8 cellular contexts compared by ENCODE assay signal in genomic region chrX:19990225-19990518, GRCh38. TPM values are rescaled to one million over a fixed set of nuclear protein-coding genes. Genes with fewer than 3 reads are reported as not detected.
DNase-seq lines count a peak whose midpoint lies in the region; ATAC-seq and TF ChIP-seq lines count a peak whose summit lies in the region.

No MANE protein-coding gene starts in this region.

- H3K4me3 Mint-ChIP-seq in activated naive CD4-positive, alpha-beta T cell treated with anti-CD3 and anti-CD28 coated beads, Interleukin-2, amount 10 ng/mL, durations not matched to agents 7 days and 5 days = peak overlapping the region; percentile 84
- H3K4me3 Mint-ChIP-seq in osteocyte (ENCODE audit: unreplicated experiment) = peak overlapping the region; percentile 82

- POLR2A ChIA-PET in SK-N-SH (lab: Yijun Ruan, JAX) = no interaction called here

- TF ChIP-seq CTCF in SK-N-SH (IDR thresholded peaks at IDR 0.05) = no peak
- no peak for TF ChIP-seq CTCF in fibroblast of lung (conservative IDR thresholded peaks at IDR 0.05 in 1 of 2, IDR thresholded peaks at IDR 0.05 in 1 of 2; ENCODE audit: low read depth in 1 of 2, low read length in 2 of 2)
- TF ChIP-seq CTCF in osteocyte (IDR thresholded peaks at IDR 0.05) = no peak

- H3K27me3 ChIP-seq in SK-N-SH (ENCODE audit: insufficient read depth) = no peaks in the 10 kb centered on the region
- no peaks in the 10 kb centered on the region for H3K27me3 ChIP-seq in fibroblast of lung (ENCODE audit: control insufficient read depth, insufficient read depth, low read length)

- H3F3A ChIP-seq in SK-N-SH (replicated peaks; ENCODE audit: insufficient read depth) = peaks cover 6% of the 10 kb centered on the region

- H3K4me3 ChIP-seq in SK-N-SH (ENCODE audit: low read depth in 2 of 2, low read length in 1 of 2) (peak overlapping the region; percentile 59 to 72), fibroblast of lung (replicated peaks in 1 of 4; ENCODE audit: control extremely low read depth in 1 of 4, insufficient read depth in 1 of 4, low read depth in 3 of 4, low read length in 4 of 4) (peak overlapping the region; percentile 49 to 69 (median 66))

- no peaks in the 10 kb centered on the region for H3K9me2 ChIP-seq in SK-N-SH

- H3K36me3 ChIP-seq in SK-N-SH (replicated peaks in 1 of 2; ENCODE audit: control insufficient read depth in 1 of 2, insufficient read depth in 2 of 2, low read length in 1 of 2) (no peaks in the 10 kb centered on the region), fibroblast of lung (ENCODE audit: control insufficient read depth, insufficient read depth, low read length) (no peaks in the 10 kb centered on the region)

- H3K4me2 ChIP-seq in SK-N-SH (peak overlapping the region; percentile 75), fibroblast of lung (ENCODE audit: extremely low read depth, insufficient read depth, low read length) (peak overlapping the region; percentile 44)

- H4K20me1 ChIP-seq in SK-N-SH (ENCODE audit: insufficient read depth) (no peaks in the 10 kb centered on the region), fibroblast of lung (ENCODE audit: control insufficient read depth, extremely low read depth, insufficient read depth, low read length) (no peaks in the 10 kb centered on the region)

- ATAC-seq in HG02852 (IDR thresholded peaks at IDR 0.05; ENCODE audit: unreplicated experiment) = peak; percentile 24

- peaks cover 39% of the 10 kb centered on the region for H3K79me2 ChIP-seq in SK-N-SH (ENCODE audit: insufficient read depth)
- H3K79me2 ChIP-seq in fibroblast of lung (ENCODE audit: control insufficient read depth, insufficient read depth, low read length) = no peaks in the 10 kb centered on the region

- peaks cover 3% of the 10 kb centered on the region for H3K36me3 Mint-ChIP-seq in activated naive CD4-positive, alpha-beta T cell treated with anti-CD3 and anti-CD28 coated beads, Interleukin-2, amount 10 ng/mL, durations not matched to agents 7 days and 5 days
- no peaks in the 10 kb centered on the region for H3K36me3 Mint-ChIP-seq in osteocyte (ENCODE audit: unreplicated experiment)

- WGBS in SK-N-SH (ENCODE audit: low lambda C conversion rate) = 2% methylated on average over 9 of the region's 19 CpGs

- H3K27ac Mint-ChIP-seq in activated naive CD4-positive, alpha-beta T cell treated with anti-CD3 and anti-CD28 coated beads, Interleukin-2, amount 10 ng/mL, durations not matched to agents 7 days and 5 days = peak overlapping the region; percentile 71
- peak overlapping the region; percentile 32 for H3K27ac Mint-ChIP-seq in osteocyte (ENCODE audit: unreplicated experiment)

- TF ChIP-seq EP300 in SK-N-SH (IDR thresholded peaks at IDR 0.05; ENCODE audit: borderline replicate concordance in 1 of 2, low read depth in 1 of 2, low read length in 1 of 2) = no peak

- no peak for TF ChIP-seq RAD21 in SK-N-SH (IDR thresholded peaks at IDR 0.05; ENCODE audit: low read length)

- H3K9me3 ChIP-seq in SK-N-SH (no peaks in the 10 kb centered on the region), fibroblast of lung (ENCODE audit: control insufficient read depth, insufficient read depth, low read depth, low read length) (no peaks in the 10 kb centered on the region)

- CTCF ChIA-PET in activated naive CD4-positive, alpha-beta T cell treated with anti-CD3 and anti-CD28 coated beads, Interleukin-2, amount 10 ng/mL, durations not matched to agents 7 days and 5 days (lab: Charles Lee) = interaction anchor here (2.0 kb wide), 1 partner anchor 85 kb away, joined by 13 read pairs; no protein-coding TSS in a partner anchor
- CTCF ChIA-PET in SK-N-SH (lab: Yijun Ruan, JAX) = interaction anchor here (2.0 kb wide), 1 partner anchor 85 kb away, joined by 12 read pairs; no protein-coding TSS in a partner anchor

- peaks cover 0 to 3% of the 10 kb centered on the region in 2 experiments; a peak in 2 of 4 replicates for H3K4me1 ChIP-seq in SK-N-SH (ENCODE audit: control insufficient read depth in 1 of 2, insufficient read depth in 2 of 2, low read depth in 1 of 2, low read length in 1 of 2)
- H3K4me1 ChIP-seq in fibroblast of lung (ENCODE audit: control insufficient read depth, extremely low read depth, insufficient read depth, low read length) = no peaks in the 10 kb centered on the region

- H3K27me3 Mint-ChIP-seq in activated naive CD4-positive, alpha-beta T cell treated with anti-CD3 and anti-CD28 coated beads, Interleukin-2, amount 10 ng/mL, durations not matched to agents 7 days and 5 days = no peaks in the 10 kb centered on the region
- no peaks in the 10 kb centered on the region for H3K27me3 Mint-ChIP-seq in osteocyte (ENCODE audit: unreplicated experiment)

- no peaks in the 10 kb centered on the region for H3K9me3 Mint-ChIP-seq in activated naive CD4-positive, alpha-beta T cell treated with anti-CD3 and anti-CD28 coated beads, Interleukin-2, amount 10 ng/mL, durations not matched to agents 7 days and 5 days
- no peaks in the 10 kb centered on the region for H3K9me3 Mint-ChIP-seq in osteocyte (ENCODE audit: unreplicated experiment)

- H3K9ac ChIP-seq in SK-N-SH (peak overlapping the region; percentile 62), fibroblast of lung (ENCODE audit: insufficient read depth, low read length) (peak overlapping the region; percentile 9)

- H3K27ac ChIP-seq in SK-N-SH (ENCODE audit: low read depth in 2 of 2, low read length in 1 of 2) (peak overlapping the region in 1 of 2 experiments; percentile 40; a peak in 2 of 4 replicates), fibroblast of lung (ENCODE audit: insufficient read depth, low read length) (peak overlapping the region; percentile 39)

- no peak for DNase-seq in activated naive CD4-positive, alpha-beta T cell treated with anti-CD3 and anti-CD28 coated beads, Interleukin-2, amount 10 ng/mL, durations not matched to agents 7 days and 5 days
- no peak for DNase-seq in activated naive CD4-positive, alpha-beta T cell treated with Interleukin-2 at 50 U/mL for 16 hours
- DNase-seq in SK-N-SH = no peak
- DNase-seq in fibroblast of lung (ENCODE audit: low read depth in 2 of 2) = no peak
- no peak for DNase-seq in osteocyte (ENCODE audit: extremely low spot score, unreplicated experiment)
- no peak for DNase-seq in amniotic stem cell (lab: John Stamatoyannopoulos, UW)
- no peak for DNase-seq in activated gamma-delta T cell (lab: John Stamatoyannopoulos, UW)

- peak overlapping the region; percentile 58; the same call in 1 of the 2 replicates for H2AFZ ChIP-seq in SK-N-SH (ENCODE audit: low read depth)
- H2AFZ ChIP-seq in fibroblast of lung (ENCODE audit: low read length) = no peak overlapping the region

- peaks cover 28% of the 10 kb centered on the region for H3K4me1 Mint-ChIP-seq in activated naive CD4-positive, alpha-beta T cell treated with anti-CD3 and anti-CD28 coated beads, Interleukin-2, amount 10 ng/mL, durations not matched to agents 7 days and 5 days
- peaks cover 10% of the 10 kb centered on the region for H3K4me1 Mint-ChIP-seq in osteocyte (ENCODE audit: unreplicated experiment)

TF ChIP-seq in SK-N-SH, 30 proteins besides CTCF, POLR2A, EP300 and RAD21:
- TF ChIP-seq SIN3A (IDR thresholded peaks at IDR 0.05; ENCODE audit: borderline replicate concordance, low read depth, low read length) (no peak), RCOR1 (IDR thresholded peaks at IDR 0.05; ENCODE audit: low read length) (no peak)

RNA-seq across cellular contexts. Expression of gene BCLAF3, which starts 0.7 kb away (rescaled TPM):
- polyA plus RNA-seq in SK-N-SH (2012; rRNA removed) (1.1 and 1.5 TPM in 2 replicates), fibroblast of lung (1.9 and 2.9 TPM in 2 replicates)
- 1.2 and 1.5 TPM in 2 replicates for polyA plus RNA-seq in SK-N-SH (2012; cell fraction: cytosol; rRNA removed)
- 3.5 and 5.3 TPM in 2 replicates for polyA plus RNA-seq in SK-N-SH (2012; cell fraction: nucleus; rRNA removed)
- total RNA-seq in fibroblast of lung (6.9 and 10.7 TPM in 2 replicates), osteocyte (11.4 and 11.5 TPM in 2 replicates)
- polyA plus RNA-seq in fibroblast of lung (2012) = 3.2 and 4.6 TPM in 2 replicates
- 0.15 and 0.59 TPM in 2 replicates for polyA minus RNA-seq in fibroblast of lung (ENCODE audit: low replicate concordance)
